ENCODE assay signal across 8 cellular contexts in the genomic region with DNA sequence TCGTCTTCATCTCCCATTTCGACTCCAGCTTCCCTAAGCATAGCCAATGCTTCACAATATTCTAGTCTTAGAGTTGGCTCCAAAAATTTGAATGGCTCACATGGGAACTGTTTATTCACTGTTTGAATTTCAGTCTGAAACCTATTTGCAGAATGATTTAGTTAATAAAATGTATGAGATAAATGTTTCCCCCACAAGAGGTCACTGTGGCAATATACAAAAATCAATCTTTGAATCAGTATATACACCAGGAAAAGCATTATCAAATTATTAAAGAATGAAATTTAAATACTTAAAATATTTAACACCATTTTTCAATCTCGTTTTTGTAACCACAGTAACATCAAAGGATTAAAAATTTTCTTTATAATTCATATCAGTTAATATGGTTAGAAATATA. TPM values are rescaled to one million over a fixed set of nuclear protein-coding genes. Genes with fewer than 3 reads are reported as not detected.
DNase-seq lines count a peak whose midpoint lies in the region; ATAC-seq and TF ChIP-seq lines count a peak whose summit lies in the region.

No MANE protein-coding gene starts in this region.

- intact Hi-C loops in dorsolateral prefrontal cortex (cut with DNase I): loop anchor here in 1 of 2 donors (5.0 kb wide), 1 partner anchor 1921 kb away; no protein-coding TSS in a partner anchor
- intact Hi-C loops in activated T-helper 2 cell treated with anti-CD3 and anti-CD28 coated beads, Interferon-gamma antibody, Interleukin-2, Interleukin-4, amounts not matched to agents 10 μg/mL and 5 μg/mL and 100 μg/mL, durations not matched to agents 14 hours and 24 hours and 36 hours (cut with micrococcal nuclease): loop anchor here (1.0 to 5.0 kb wide), 7 partner anchors 46 to 468 kb away; no protein-coding TSS in a partner anchor

- H3K4me1 ChIP-seq in BE2C (no peaks in the 10 kb centered on the region), GM23338 (ENCODE audit: insufficient read depth) (peaks cover 2% of the 10 kb centered on the region; the same call in 1 of the 2 replicates), OCI-LY1 (ENCODE audit: insufficient read depth, low read length, severe bottlenecking) (peaks cover 22% of the 10 kb centered on the region), neuronal stem cell (ENCODE audit: control insufficient read depth in 2 of 2, insufficient read depth in 1 of 2, low read depth in 1 of 2, low read length in 2 of 2) (no peaks in the 10 kb centered on the region)

- H3K23ac ChIP-seq in neuronal stem cell (ENCODE audit: low read depth, low read length, poor library complexity): no peak overlapping the region

- CTCF ChIA-PET in WTC11 (lab: Charles Lee): no interaction called here

- H3K4me1 Mint-ChIP-seq in GM23338 (peaks cover 1% of the 10 kb centered on the region; the same call in 1 of the 3 replicates), WTC11 (no peaks in the 10 kb centered on the region)
- peaks cover 13% of the 10 kb centered on the region for H3K4me1 Mint-ChIP-seq in activated T-helper 2 cell treated with anti-CD3 and anti-CD28 coated beads, Interferon-gamma antibody, Interleukin-2, Interleukin-4, amounts not matched to agents 10 μg/mL and 5 μg/mL and 100 μg/mL, durations not matched to agents 14 hours and 24 hours and 36 hours (ENCODE audit: low read depth)

- H2BK12ac ChIP-seq in neuronal stem cell (ENCODE audit: low read length): no peak overlapping the region

- H3K27ac Mint-ChIP-seq in GM23338 (no peak overlapping the region), WTC11 (no peak overlapping the region)
- H3K27ac Mint-ChIP-seq in activated T-helper 2 cell treated with anti-CD3 and anti-CD28 coated beads, Interferon-gamma antibody, Interleukin-2, Interleukin-4, amounts not matched to agents 10 μg/mL and 5 μg/mL and 100 μg/mL, durations not matched to agents 14 hours and 24 hours and 36 hours: no peak overlapping the region

- H3K9me2 ChIP-seq in GM23338 (ENCODE audit: insufficient read depth) (no peaks in the 10 kb centered on the region), OCI-LY1 (ENCODE audit: low read depth, low read length) (no peaks in the 10 kb centered on the region)

- no peaks in the 10 kb centered on the region for H3K79me1 ChIP-seq in neuronal stem cell (ENCODE audit: low read depth, low read length)

- H2BK120ac ChIP-seq in neuronal stem cell (ENCODE audit: low read depth, low read length): no peak overlapping the region

- WGBS in neuronal stem cell (ENCODE audit: extremely low coverage in 2 of 2, insufficient read length in 2 of 2, insufficient replicate concordance in 1 of 2), 2 donors: no CpG with 5 or more reads among the region's 3 CpGs

- H3F3A ChIP-seq in GM23338 (replicated peaks; ENCODE audit: low read depth): no peaks in the 10 kb centered on the region
- H3F3A ChIP-seq in OCI-LY1 (ENCODE audit: insufficient read depth, low read length): no peaks in the 10 kb centered on the region; the same call in 1 of the 2 replicates

- no peak overlapping the region for H3K4me3 ChIP-seq in BE2C (ENCODE audit: low read depth, low read length)
- H3K4me3 ChIP-seq in GM23338: no peak overlapping the region
- no peak overlapping the region for H3K4me3 ChIP-seq in OCI-LY1 (ENCODE audit: low read depth, low read length, poor library complexity, severe bottlenecking)
- no peak overlapping the region for H3K4me3 ChIP-seq in dorsolateral prefrontal cortex
- H3K4me3 ChIP-seq in neuronal stem cell (ENCODE audit: low read length in 2 of 2): no peak overlapping the region

- H3K9me3 Mint-ChIP-seq in GM23338 (no peaks in the 10 kb centered on the region), WTC11 (no peaks in the 10 kb centered on the region)
- no peaks in the 10 kb centered on the region for H3K9me3 Mint-ChIP-seq in activated T-helper 2 cell treated with anti-CD3 and anti-CD28 coated beads, Interferon-gamma antibody, Interleukin-2, Interleukin-4, amounts not matched to agents 10 μg/mL and 5 μg/mL and 100 μg/mL, durations not matched to agents 14 hours and 24 hours and 36 hours

- DNase-seq in BE2C (no peak), GM23338 (ENCODE audit: low spot score) (peak; percentile 50), dorsolateral prefrontal cortex (no peak), neuronal stem cell (ENCODE audit: low spot score) (peak; percentile 11), WTC11 (ENCODE audit: low spot score) (no peak)
- DNase-seq in activated T-helper 2 cell treated with anti-CD3 and anti-CD28 coated beads, Interferon-gamma antibody, Interleukin-2, Interleukin-4, amounts not matched to agents 10 μg/mL and 5 μg/mL and 100 μg/mL, durations not matched to agents 14 hours and 24 hours and 36 hours (ENCODE audit: low spot score): no peak
- DNase-seq in stimulated activated CD4-positive, alpha-beta T cell treated with anti-CD3 and anti-CD28 coated beads, Interleukin-4, amount 100 ng/mL, for 4 hours: no peak

- H3K4me3 Mint-ChIP-seq in GM23338 (no peak overlapping the region), WTC11 (no peak overlapping the region)
- H3K4me3 Mint-ChIP-seq in activated T-helper 2 cell treated with anti-CD3 and anti-CD28 coated beads, Interferon-gamma antibody, Interleukin-2, Interleukin-4, amounts not matched to agents 10 μg/mL and 5 μg/mL and 100 μg/mL, durations not matched to agents 14 hours and 24 hours and 36 hours (ENCODE audit: low read depth): no peak overlapping the region

- no peak overlapping the region for H3K27ac ChIP-seq in GM23338 (ENCODE audit: low read depth)
- peak overlapping the region; percentile 71 for H3K27ac ChIP-seq in OCI-LY1 (ENCODE audit: low read depth, low read length, poor library complexity, severe bottlenecking)
- no peak overlapping the region for H3K27ac ChIP-seq in dorsolateral prefrontal cortex
- no peak overlapping the region for H3K27ac ChIP-seq in neuronal stem cell (replicated peaks; ENCODE audit: low read length)

- H3K9me3 ChIP-seq in BE2C (no peaks in the 10 kb centered on the region), OCI-LY1 (ENCODE audit: low read length) (no peaks in the 10 kb centered on the region), neuronal stem cell (replicated peaks in 1 of 2; ENCODE audit: control insufficient read depth in 2 of 2, insufficient read depth in 1 of 2, low read depth in 1 of 2, low read length in 2 of 2) (no peaks in the 10 kb centered on the region)

- H3K36me3 Mint-ChIP-seq in GM23338 (ENCODE audit: low read depth) (peaks cover 3% of the 10 kb centered on the region; the same call in 2 of the 3 replicates), WTC11 (peaks cover 10% of the 10 kb centered on the region)
- H3K36me3 Mint-ChIP-seq in activated T-helper 2 cell treated with anti-CD3 and anti-CD28 coated beads, Interferon-gamma antibody, Interleukin-2, Interleukin-4, amounts not matched to agents 10 μg/mL and 5 μg/mL and 100 μg/mL, durations not matched to agents 14 hours and 24 hours and 36 hours (ENCODE audit: low read depth): peaks cover 41% of the 10 kb centered on the region

- no peak for ATAC-seq in GM23338
- no peak for ATAC-seq in WTC11

- no peak overlapping the region for H4K91ac ChIP-seq in neuronal stem cell (ENCODE audit: low read depth, low read length, poor library complexity)

- H2AK5ac ChIP-seq in neuronal stem cell (ENCODE audit: low read depth, low read length): no peak overlapping the region

- H2BK15ac ChIP-seq in neuronal stem cell (ENCODE audit: low read length): no peak overlapping the region

- no peak overlapping the region for H3K14ac ChIP-seq in neuronal stem cell (ENCODE audit: low read length)

- H3K79me2 ChIP-seq in GM23338 (replicated peaks; ENCODE audit: insufficient read depth): no peaks in the 10 kb centered on the region
- no peaks in the 10 kb centered on the region for H3K79me2 ChIP-seq in OCI-LY1 (ENCODE audit: insufficient read depth, low read length)

- H2AFZ ChIP-seq in GM23338 (no peak overlapping the region), OCI-LY1 (ENCODE audit: low read length) (no peak overlapping the region), neuronal stem cell (ENCODE audit: low read length) (no peak overlapping the region)

- no peaks in the 10 kb centered on the region for H3K27me3 Mint-ChIP-seq in GM23338 (ENCODE audit: insufficient read depth, low read depth, poor library complexity)
- H3K27me3 Mint-ChIP-seq in activated T-helper 2 cell treated with anti-CD3 and anti-CD28 coated beads, Interferon-gamma antibody, Interleukin-2, Interleukin-4, amounts not matched to agents 10 μg/mL and 5 μg/mL and 100 μg/mL, durations not matched to agents 14 hours and 24 hours and 36 hours (ENCODE audit: low read depth): no peaks in the 10 kb centered on the region
- H3K27me3 Mint-ChIP-seq in WTC11 (ENCODE audit: low read depth): no peaks in the 10 kb centered on the region

- H4K20me1 ChIP-seq in GM23338 (replicated peaks; ENCODE audit: insufficient read depth): no peaks in the 10 kb centered on the region
- no peaks in the 10 kb centered on the region for H4K20me1 ChIP-seq in OCI-LY1 (ENCODE audit: insufficient read depth, low read length)

- H3K27me3 ChIP-seq in BE2C (no peaks in the 10 kb centered on the region), GM23338 (ENCODE audit: insufficient read depth) (no peaks in the 10 kb centered on the region), OCI-LY1 (ENCODE audit: insufficient read depth, low read length) (no peaks in the 10 kb centered on the region), dorsolateral prefrontal cortex (no peaks in the 10 kb centered on the region), neuronal stem cell (ENCODE audit: control insufficient read depth in 3 of 3, insufficient read depth in 3 of 3, low read depth in 1 of 3, low read length in 3 of 3) (no peaks in the 10 kb centered on the region)

- no peak overlapping the region for H4K8ac ChIP-seq in neuronal stem cell (ENCODE audit: low read depth, low read length)

- H3K9ac ChIP-seq in OCI-LY1 (ENCODE audit: low read length): no peak overlapping the region
- no peak overlapping the region for H3K9ac ChIP-seq in neuronal stem cell (ENCODE audit: low read depth, low read length, poor library complexity)

- H3K18ac ChIP-seq in neuronal stem cell (ENCODE audit: low read length): no peak overlapping the region

- H3K4me2 ChIP-seq in GM23338 (no peak overlapping the region), OCI-LY1 (ENCODE audit: low read length) (no peak overlapping the region), neuronal stem cell (ENCODE audit: insufficient read depth, low read length, poor library complexity, severe bottlenecking) (no peak overlapping the region)

- no peak overlapping the region for H2BK5ac ChIP-seq in neuronal stem cell (ENCODE audit: low read length)

- peak; percentile 10; the same call in 1 of the 2 replicates for TF ChIP-seq CTCF in BE2C (IDR thresholded peaks at IDR 0.05; ENCODE audit: low read depth, low read length)
- TF ChIP-seq CTCF in GM23338 (conservative IDR thresholded peaks at IDR 0.05; ENCODE audit: low read depth in 2 of 2): peak in 1 of 2 experiments; percentile 62; a peak in 3 of 4 replicates
- TF ChIP-seq CTCF in OCI-LY1 (IDR thresholded peaks at IDR 0.05; ENCODE audit: low read length): peak; percentile 45
- TF ChIP-seq CTCF in dorsolateral prefrontal cortex (IDR thresholded peaks at IDR 0.05 in 54 of 56, conservative IDR thresholded peaks at IDR 0.05 in 2 of 56; ENCODE audit: low read depth in 1 of 56, partially characterized antibody in 56 of 56): peak; percentile 50 to 93 (median 70)
- TF ChIP-seq CTCF in WTC11 (IDR thresholded peaks at IDR 0.05): no peak

- POLR2A ChIA-PET in WTC11 (lab: Charles Lee): no interaction called here

- H3K36me3 ChIP-seq in BE2C (no peaks in the 10 kb centered on the region), GM23338 (ENCODE audit: insufficient read depth) (no peaks in the 10 kb centered on the region), OCI-LY1 (ENCODE audit: insufficient read depth, low read length) (peaks cover 61% of the 10 kb centered on the region), neuronal stem cell (replicated peaks in 1 of 2; ENCODE audit: control insufficient read depth in 2 of 2, insufficient read depth in 2 of 2, low read length in 2 of 2) (peaks cover 2 to 22% of the 10 kb centered on the region in 2 donors)

- H3K4ac ChIP-seq in neuronal stem cell (ENCODE audit: low read length): no peak overlapping the region

RNA-seq across cellular contexts. Expression of a gene that starts 40.0 kb away (rescaled TPM):
- 10.0 TPM for polyA plus RNA-seq in BE2C (2012; ENCODE audit: insufficient read depth, insufficient read length, low read depth)
- total RNA-seq in GM23338 (2014; rRNA removed; shearing (Covaris generic)): 133 and 139 TPM in 2 replicates
- 64.7 and 74.7 TPM in 2 replicates for polyA plus RNA-seq in GM23338 (2016; fragmentation: Nextera tagmentation; extraction: Ambion mirVana)
- 10 to 100 TPM in 95 of 120 experiments, 1 to 10 TPM in 25; 6.7 to 22.6 (median 12.2) TPM for total RNA-seq in dorsolateral prefrontal cortex
- 52.8 TPM for polyA plus RNA-seq in neuronal stem cell (2013, experiment 1 of 2)
- polyA plus RNA-seq in neuronal stem cell (2013, experiment 2 of 2): 51.8 TPM
- total RNA-seq in activated T-helper 2 cell treated with anti-CD3 and anti-CD28 coated beads, Interferon-gamma antibody, Interleukin-2, Interleukin-4, amounts not matched to agents 10 μg/mL and 5 μg/mL and 100 μg/mL, durations not matched to agents 14 hours and 24 hours and 36 hours: 190 and 191 TPM in 2 replicates
- total RNA-seq in WTC11 (2021): 87.0 to 107 TPM (median 88.1 TPM) in 3 replicates

Comparison
In these comparisons a context has a peak if more than half of its experiments do, and no peak if none do; other contexts are left out.
1. DNase-seq: peak in GM23338 (single experiment) and neuronal stem cell (single experiment); none in BE2C (single experiment), dorsolateral prefrontal cortex (0 of 10), activated T-helper 2 cell treated with anti-CD3 and anti-CD28 coated beads, Interferon-gamma antibody, Interleukin-2, Interleukin-4, amounts not matched to agents 10 μg/mL and 5 μg/mL and 100 μg/mL, durations not matched to agents 14 hours and 24 hours and 36 hours (single experiment), stimulated activated CD4-positive, alpha-beta T cell treated with anti-CD3 and anti-CD28 coated beads, Interleukin-4, amount 100 ng/mL, for 4 hours (0 of 2) and WTC11 (single experiment).